Comparison of ENCODE assay signal across 1 cellular context in the genomic region with DNA sequence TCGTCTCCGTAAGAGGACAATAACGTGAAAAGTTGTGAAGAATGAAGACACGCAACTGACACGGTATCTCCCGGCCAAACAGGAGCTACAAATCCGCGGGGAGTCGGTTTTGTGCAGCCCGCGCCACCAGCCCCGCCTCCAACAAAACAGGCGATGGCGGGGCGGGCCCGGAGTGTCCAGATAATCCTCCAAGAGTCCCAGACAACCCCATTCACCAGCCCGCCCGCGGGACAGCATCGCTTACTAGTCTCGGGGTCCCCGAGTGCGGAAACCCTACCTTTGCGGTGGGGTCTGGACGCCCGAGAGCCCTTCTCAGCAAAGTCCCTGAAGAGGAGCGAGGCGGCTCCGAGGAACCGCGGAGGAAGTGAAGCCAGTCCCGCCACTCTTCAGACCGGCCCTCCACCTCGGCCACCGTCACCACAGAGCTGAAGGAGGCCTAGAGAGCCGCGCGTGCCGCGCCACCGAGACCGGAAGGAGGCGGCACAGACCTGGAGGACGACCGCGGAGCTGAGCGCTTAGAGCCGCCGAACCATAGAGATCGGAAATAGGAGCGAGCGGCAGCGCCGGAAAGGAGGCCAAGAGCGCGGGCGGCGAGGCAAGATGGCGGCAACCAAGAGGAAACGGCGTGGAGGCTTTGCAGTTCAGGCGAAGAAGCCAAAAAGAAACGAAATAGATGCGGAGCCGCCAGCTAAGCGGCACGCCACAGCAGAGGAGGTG.
TF ChIP-seq lines count a peak whose summit lies in the region.

A gene with protein sequence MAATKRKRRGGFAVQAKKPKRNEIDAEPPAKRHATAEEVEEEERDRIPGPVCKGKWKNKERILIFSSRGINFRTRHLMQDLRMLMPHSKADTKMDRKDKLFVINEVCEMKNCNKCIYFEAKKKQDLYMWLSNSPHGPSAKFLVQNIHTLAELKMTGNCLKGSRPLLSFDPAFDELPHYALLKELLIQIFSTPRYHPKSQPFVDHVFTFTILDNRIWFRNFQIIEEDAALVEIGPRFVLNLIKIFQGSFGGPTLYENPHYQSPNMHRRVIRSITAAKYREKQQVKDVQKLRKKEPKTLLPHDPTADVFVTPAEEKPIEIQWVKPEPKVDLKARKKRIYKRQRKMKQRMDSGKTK (plus strand): TSS at position 573 of the 717 bp plus-strand sequence. CDS start 28 bp downstream, at position 601.
A gene with protein sequence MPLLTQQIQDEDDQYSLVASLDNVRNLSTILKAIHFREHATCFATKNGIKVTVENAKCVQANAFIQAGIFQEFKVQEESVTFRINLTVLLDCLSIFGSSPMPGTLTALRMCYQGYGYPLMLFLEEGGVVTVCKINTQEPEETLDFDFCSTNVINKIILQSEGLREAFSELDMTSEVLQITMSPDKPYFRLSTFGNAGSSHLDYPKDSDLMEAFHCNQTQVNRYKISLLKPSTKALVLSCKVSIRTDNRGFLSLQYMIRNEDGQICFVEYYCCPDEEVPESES (minus strand): TSS at position 366 of the 717 bp plus-strand sequence. CDS start 612 bp downstream, outside the sequence.

TF ChIP-seq in SK-N-SH, 30 proteins besides CTCF, POLR2A, EP300 and RAD21 (continued from another document):
- TF ChIP-seq, protein P1, sequence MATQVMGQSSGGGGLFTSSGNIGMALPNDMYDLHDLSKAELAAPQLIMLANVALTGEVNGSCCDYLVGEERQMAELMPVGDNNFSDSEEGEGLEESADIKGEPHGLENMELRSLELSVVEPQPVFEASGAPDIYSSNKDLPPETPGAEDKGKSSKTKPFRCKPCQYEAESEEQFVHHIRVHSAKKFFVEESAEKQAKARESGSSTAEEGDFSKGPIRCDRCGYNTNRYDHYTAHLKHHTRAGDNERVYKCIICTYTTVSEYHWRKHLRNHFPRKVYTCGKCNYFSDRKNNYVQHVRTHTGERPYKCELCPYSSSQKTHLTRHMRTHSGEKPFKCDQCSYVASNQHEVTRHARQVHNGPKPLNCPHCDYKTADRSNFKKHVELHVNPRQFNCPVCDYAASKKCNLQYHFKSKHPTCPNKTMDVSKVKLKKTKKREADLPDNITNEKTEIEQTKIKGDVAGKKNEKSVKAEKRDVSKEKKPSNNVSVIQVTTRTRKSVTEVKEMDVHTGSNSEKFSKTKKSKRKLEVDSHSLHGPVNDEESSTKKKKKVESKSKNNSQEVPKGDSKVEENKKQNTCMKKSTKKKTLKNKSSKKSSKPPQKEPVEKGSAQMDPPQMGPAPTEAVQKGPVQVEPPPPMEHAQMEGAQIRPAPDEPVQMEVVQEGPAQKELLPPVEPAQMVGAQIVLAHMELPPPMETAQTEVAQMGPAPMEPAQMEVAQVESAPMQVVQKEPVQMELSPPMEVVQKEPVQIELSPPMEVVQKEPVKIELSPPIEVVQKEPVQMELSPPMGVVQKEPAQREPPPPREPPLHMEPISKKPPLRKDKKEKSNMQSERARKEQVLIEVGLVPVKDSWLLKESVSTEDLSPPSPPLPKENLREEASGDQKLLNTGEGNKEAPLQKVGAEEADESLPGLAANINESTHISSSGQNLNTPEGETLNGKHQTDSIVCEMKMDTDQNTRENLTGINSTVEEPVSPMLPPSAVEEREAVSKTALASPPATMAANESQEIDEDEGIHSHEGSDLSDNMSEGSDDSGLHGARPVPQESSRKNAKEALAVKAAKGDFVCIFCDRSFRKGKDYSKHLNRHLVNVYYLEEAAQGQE (IDR thresholded peaks at IDR 0.05; ENCODE audit: low read depth, low read length) = peak; percentile 57
- no peak; the same call in 1 of the 2 replicates for TF ChIP-seq FOSL2 (IDR thresholded peaks at IDR 0.05; ENCODE audit: borderline replicate concordance, low read depth)
- TF ChIP-seq, protein P2, sequence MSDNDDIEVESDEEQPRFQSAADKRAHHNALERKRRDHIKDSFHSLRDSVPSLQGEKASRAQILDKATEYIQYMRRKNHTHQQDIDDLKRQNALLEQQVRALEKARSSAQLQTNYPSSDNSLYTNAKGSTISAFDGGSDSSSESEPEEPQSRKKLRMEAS (IDR thresholded peaks at IDR 0.05; ENCODE audit: low read depth) = peak; percentile 97
- peak; percentile 66 for TF ChIP-seq CHD2 (IDR thresholded peaks at IDR 0.05; ENCODE audit: low read length, partially characterized antibody)
- TF ChIP-seq NFIC (IDR thresholded peaks at IDR 0.05; ENCODE audit: borderline replicate concordance) = no peak
- no peak for TF ChIP-seq EZH2phosphoT487 (IDR thresholded peaks at IDR 0.05; ENCODE audit: borderline replicate concordance, low read depth)
- TF ChIP-seq RFX5 (IDR thresholded peaks at IDR 0.05; ENCODE audit: low read length) = no peak
- TF ChIP-seq, protein P3, sequence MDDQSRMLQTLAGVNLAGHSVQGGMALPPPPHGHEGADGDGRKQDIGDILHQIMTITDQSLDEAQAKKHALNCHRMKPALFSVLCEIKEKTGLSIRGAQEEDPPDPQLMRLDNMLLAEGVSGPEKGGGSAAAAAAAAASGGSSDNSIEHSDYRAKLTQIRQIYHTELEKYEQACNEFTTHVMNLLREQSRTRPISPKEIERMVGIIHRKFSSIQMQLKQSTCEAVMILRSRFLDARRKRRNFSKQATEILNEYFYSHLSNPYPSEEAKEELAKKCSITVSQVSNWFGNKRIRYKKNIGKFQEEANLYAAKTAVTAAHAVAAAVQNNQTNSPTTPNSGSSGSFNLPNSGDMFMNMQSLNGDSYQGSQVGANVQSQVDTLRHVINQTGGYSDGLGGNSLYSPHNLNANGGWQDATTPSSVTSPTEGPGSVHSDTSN (IDR thresholded peaks at IDR 0.05) = peak; percentile 11; the same call in 1 of the 2 replicates
- TF ChIP-seq YY1 (IDR thresholded peaks at IDR 0.05; ENCODE audit: low read depth) = peak; percentile 98
- peak; percentile 97 for TF ChIP-seq ELF1 (IDR thresholded peaks at IDR 0.05)
- peak; percentile 44 for TF ChIP-seq TCF12 (IDR thresholded peaks at IDR 0.05)
- peak; percentile 97 for TF ChIP-seq GABPA (IDR thresholded peaks at IDR 0.05; ENCODE audit: low read depth)
- TF ChIP-seq SIN3A (IDR thresholded peaks at IDR 0.05; ENCODE audit: borderline replicate concordance, low read depth, low read length) = peak; percentile 69; the same call in 1 of the 2 replicates
- peak; percentile 96 for TF ChIP-seq TAF1 (IDR thresholded peaks at IDR 0.05; ENCODE audit: borderline replicate concordance, low read depth, low read length)
- TF ChIP-seq RCOR1 (IDR thresholded peaks at IDR 0.05; ENCODE audit: low read length) = peak; percentile 25; the same call in 1 of the 2 replicates
- TF ChIP-seq FOXJ3 (CRISPR knock-in tag; IDR thresholded peaks at IDR 0.05) = 0 out of 2 replicates have a peak, but pooled peaks have one; percentile 42
